1 cellular context compared by ENCODE assay signal in the genomic region with DNA sequence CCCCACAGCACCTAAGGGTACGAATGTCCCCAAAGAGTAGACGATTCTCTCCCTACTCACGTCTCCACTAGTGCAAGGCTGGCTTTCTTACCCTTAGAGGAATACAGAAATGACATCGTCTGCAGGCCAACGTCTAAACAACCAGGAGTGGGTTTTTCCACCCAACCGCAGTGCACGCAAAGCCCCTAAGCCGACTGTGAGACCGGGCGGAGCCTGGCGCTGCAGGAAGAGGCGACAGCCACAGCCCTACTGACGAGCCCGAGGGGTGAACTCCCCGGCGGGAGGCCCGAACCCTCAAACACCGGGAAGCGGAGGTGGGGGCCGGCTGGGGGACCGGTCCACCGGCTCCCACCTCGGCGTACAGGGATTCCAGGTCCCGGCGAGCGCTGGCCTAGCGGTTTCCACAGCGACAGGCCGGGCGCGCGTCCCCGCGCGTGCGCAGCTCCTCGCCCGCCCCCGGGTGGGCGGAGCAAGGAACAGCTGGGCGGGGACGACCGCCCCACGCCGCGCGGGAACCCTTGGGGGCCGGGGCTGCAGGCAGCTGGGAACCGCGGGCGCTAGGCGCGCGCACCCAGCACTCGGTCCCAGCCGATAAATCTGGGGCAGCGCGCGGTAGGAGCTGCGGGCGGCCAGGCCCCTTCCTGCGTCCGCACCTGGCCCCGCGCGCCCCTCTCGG.
TF ChIP-seq lines count a peak whose summit lies in the region.

A gene with protein sequence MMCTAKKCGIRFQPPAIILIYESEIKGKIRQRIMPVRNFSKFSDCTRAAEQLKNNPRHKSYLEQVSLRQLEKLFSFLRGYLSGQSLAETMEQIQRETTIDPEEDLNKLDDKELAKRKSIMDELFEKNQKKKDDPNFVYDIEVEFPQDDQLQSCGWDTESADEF (minus strand): TSS at position 413 of the 676 bp plus-strand sequence. CDS start 3,593 bp downstream, outside the sequence.
A gene (plus strand): TSS at position 540 of the 676 bp plus-strand sequence.

TF ChIP-seq in K562, 482 proteins besides CTCF, POLR2A, EP300 and RAD21 (continued from another document and continues in another):
- TF ChIP-seq, protein P1, sequence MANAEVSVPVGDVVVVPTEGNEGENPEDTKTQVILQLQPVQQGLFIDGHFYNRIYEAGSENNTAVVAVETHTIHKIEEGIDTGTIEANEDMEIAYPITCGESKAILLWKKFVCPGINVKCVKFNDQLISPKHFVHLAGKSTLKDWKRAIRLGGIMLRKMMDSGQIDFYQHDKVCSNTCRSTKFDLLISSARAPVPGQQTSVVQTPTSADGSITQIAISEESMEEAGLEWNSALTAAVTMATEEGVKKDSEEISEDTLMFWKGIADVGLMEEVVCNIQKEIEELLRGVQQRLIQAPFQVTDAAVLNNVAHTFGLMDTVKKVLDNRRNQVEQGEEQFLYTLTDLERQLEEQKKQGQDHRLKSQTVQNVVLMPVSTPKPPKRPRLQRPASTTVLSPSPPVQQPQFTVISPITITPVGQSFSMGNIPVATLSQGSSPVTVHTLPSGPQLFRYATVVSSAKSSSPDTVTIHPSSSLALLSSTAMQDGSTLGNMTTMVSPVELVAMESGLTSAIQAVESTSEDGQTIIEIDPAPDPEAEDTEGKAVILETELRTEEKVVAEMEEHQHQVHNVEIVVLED (CRISPR knock-in tag; IDR thresholded peaks at IDR 0.05) = no peak; the same call in 1 of the 2 replicates
- no peak for TF ChIP-seq ETS2 (tag; IDR thresholded peaks at IDR 0.05; ENCODE audit: borderline replicate concordance, poor library complexity, severe bottlenecking)
- TF ChIP-seq, protein P2, sequence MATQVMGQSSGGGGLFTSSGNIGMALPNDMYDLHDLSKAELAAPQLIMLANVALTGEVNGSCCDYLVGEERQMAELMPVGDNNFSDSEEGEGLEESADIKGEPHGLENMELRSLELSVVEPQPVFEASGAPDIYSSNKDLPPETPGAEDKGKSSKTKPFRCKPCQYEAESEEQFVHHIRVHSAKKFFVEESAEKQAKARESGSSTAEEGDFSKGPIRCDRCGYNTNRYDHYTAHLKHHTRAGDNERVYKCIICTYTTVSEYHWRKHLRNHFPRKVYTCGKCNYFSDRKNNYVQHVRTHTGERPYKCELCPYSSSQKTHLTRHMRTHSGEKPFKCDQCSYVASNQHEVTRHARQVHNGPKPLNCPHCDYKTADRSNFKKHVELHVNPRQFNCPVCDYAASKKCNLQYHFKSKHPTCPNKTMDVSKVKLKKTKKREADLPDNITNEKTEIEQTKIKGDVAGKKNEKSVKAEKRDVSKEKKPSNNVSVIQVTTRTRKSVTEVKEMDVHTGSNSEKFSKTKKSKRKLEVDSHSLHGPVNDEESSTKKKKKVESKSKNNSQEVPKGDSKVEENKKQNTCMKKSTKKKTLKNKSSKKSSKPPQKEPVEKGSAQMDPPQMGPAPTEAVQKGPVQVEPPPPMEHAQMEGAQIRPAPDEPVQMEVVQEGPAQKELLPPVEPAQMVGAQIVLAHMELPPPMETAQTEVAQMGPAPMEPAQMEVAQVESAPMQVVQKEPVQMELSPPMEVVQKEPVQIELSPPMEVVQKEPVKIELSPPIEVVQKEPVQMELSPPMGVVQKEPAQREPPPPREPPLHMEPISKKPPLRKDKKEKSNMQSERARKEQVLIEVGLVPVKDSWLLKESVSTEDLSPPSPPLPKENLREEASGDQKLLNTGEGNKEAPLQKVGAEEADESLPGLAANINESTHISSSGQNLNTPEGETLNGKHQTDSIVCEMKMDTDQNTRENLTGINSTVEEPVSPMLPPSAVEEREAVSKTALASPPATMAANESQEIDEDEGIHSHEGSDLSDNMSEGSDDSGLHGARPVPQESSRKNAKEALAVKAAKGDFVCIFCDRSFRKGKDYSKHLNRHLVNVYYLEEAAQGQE (CRISPR knock-in tag; IDR thresholded peaks at IDR 0.05; ENCODE audit: low read depth) = peak; percentile 79
- TF ChIP-seq, protein P3, sequence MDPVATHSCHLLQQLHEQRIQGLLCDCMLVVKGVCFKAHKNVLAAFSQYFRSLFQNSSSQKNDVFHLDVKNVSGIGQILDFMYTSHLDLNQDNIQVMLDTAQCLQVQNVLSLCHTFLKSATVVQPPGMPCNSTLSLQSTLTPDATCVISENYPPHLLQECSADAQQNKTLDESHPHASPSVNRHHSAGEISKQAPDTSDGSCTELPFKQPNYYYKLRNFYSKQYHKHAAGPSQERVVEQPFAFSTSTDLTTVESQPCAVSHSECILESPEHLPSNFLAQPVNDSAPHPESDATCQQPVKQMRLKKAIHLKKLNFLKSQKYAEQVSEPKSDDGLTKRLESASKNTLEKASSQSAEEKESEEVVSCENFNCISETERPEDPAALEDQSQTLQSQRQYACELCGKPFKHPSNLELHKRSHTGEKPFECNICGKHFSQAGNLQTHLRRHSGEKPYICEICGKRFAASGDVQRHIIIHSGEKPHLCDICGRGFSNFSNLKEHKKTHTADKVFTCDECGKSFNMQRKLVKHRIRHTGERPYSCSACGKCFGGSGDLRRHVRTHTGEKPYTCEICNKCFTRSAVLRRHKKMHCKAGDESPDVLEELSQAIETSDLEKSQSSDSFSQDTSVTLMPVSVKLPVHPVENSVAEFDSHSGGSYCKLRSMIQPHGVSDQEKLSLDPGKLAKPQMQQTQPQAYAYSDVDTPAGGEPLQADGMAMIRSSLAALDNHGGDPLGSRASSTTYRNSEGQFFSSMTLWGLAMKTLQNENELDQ (CRISPR knock-in tag; IDR thresholded peaks at IDR 0.05; ENCODE audit: borderline replicate concordance) = no peak
- no peak for TF ChIP-seq NR2C2 (CRISPR knock-in tag; IDR thresholded peaks at IDR 0.05)
- peak; percentile 44; the same call in 1 of the 2 replicates for TF ChIP-seq NR2C2 (tag; IDR thresholded peaks at IDR 0.05)
- no peak for TF ChIP-seq BHLHE40 (IDR thresholded peaks at IDR 0.05; ENCODE audit: low read length)
- TF ChIP-seq HEY1 (CRISPR knock-in tag; IDR thresholded peaks at IDR 0.05; ENCODE audit: borderline replicate concordance) = no peak
- no peak for TF ChIP-seq GATA2 (CRISPR knock-in tag; IDR thresholded peaks at IDR 0.05)
- TF ChIP-seq, protein P4, sequence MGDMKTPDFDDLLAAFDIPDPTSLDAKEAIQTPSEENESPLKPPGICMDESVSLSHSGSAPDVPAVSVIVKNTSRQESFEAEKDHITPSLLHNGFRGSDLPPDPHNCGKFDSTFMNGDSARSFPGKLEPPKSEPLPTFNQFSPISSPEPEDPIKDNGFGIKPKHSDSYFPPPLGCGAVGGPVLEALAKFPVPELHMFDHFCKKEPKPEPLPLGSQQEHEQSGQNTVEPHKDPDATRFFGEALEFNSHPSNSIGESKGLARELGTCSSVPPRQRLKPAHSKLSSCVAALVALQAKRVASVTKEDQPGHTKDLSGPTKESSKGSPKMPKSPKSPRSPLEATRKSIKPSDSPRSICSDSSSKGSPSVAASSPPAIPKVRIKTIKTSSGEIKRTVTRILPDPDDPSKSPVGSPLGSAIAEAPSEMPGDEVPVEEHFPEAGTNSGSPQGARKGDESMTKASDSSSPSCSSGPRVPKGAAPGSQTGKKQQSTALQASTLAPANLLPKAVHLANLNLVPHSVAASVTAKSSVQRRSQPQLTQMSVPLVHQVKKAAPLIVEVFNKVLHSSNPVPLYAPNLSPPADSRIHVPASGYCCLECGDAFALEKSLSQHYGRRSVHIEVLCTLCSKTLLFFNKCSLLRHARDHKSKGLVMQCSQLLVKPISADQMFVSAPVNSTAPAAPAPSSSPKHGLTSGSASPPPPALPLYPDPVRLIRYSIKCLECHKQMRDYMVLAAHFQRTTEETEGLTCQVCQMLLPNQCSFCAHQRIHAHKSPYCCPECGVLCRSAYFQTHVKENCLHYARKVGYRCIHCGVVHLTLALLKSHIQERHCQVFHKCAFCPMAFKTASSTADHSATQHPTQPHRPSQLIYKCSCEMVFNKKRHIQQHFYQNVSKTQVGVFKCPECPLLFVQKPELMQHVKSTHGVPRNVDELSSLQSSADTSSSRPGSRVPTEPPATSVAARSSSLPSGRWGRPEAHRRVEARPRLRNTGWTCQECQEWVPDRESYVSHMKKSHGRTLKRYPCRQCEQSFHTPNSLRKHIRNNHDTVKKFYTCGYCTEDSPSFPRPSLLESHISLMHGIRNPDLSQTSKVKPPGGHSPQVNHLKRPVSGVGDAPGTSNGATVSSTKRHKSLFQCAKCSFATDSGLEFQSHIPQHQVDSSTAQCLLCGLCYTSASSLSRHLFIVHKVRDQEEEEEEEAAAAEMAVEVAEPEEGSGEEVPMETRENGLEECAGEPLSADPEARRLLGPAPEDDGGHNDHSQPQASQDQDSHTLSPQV (IDR thresholded peaks at IDR 0.05) = no peak
- TF ChIP-seq, protein P5, sequence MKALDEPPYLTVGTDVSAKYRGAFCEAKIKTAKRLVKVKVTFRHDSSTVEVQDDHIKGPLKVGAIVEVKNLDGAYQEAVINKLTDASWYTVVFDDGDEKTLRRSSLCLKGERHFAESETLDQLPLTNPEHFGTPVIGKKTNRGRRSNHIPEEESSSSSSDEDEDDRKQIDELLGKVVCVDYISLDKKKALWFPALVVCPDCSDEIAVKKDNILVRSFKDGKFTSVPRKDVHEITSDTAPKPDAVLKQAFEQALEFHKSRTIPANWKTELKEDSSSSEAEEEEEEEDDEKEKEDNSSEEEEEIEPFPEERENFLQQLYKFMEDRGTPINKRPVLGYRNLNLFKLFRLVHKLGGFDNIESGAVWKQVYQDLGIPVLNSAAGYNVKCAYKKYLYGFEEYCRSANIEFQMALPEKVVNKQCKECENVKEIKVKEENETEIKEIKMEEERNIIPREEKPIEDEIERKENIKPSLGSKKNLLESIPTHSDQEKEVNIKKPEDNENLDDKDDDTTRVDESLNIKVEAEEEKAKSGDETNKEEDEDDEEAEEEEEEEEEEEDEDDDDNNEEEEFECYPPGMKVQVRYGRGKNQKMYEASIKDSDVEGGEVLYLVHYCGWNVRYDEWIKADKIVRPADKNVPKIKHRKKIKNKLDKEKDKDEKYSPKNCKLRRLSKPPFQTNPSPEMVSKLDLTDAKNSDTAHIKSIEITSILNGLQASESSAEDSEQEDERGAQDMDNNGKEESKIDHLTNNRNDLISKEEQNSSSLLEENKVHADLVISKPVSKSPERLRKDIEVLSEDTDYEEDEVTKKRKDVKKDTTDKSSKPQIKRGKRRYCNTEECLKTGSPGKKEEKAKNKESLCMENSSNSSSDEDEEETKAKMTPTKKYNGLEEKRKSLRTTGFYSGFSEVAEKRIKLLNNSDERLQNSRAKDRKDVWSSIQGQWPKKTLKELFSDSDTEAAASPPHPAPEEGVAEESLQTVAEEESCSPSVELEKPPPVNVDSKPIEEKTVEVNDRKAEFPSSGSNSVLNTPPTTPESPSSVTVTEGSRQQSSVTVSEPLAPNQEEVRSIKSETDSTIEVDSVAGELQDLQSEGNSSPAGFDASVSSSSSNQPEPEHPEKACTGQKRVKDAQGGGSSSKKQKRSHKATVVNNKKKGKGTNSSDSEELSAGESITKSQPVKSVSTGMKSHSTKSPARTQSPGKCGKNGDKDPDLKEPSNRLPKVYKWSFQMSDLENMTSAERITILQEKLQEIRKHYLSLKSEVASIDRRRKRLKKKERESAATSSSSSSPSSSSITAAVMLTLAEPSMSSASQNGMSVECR (CRISPR knock-in tag; IDR thresholded peaks at IDR 0.05) = peak; percentile 82
- no peak for TF ChIP-seq MTF1 (CRISPR knock-in tag; IDR thresholded peaks at IDR 0.05; ENCODE audit: borderline replicate concordance)
- no peak for TF ChIP-seq CREB1 (IDR thresholded peaks at IDR 0.05)
- no peak for TF ChIP-seq CREB1 (CRISPR knock-in tag; IDR thresholded peaks at IDR 0.05)
- TF ChIP-seq, protein P6, sequence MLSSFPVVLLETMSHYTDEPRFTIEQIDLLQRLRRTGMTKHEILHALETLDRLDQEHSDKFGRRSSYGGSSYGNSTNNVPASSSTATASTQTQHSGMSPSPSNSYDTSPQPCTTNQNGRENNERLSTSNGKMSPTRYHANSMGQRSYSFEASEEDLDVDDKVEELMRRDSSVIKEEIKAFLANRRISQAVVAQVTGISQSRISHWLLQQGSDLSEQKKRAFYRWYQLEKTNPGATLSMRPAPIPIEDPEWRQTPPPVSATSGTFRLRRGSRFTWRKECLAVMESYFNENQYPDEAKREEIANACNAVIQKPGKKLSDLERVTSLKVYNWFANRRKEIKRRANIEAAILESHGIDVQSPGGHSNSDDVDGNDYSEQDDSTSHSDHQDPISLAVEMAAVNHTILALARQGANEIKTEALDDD (IDR thresholded peaks at IDR 0.05) = no peak
- TF ChIP-seq DPF2 (IDR thresholded peaks at IDR 0.05) = no peak
- TF ChIP-seq, protein P7, sequence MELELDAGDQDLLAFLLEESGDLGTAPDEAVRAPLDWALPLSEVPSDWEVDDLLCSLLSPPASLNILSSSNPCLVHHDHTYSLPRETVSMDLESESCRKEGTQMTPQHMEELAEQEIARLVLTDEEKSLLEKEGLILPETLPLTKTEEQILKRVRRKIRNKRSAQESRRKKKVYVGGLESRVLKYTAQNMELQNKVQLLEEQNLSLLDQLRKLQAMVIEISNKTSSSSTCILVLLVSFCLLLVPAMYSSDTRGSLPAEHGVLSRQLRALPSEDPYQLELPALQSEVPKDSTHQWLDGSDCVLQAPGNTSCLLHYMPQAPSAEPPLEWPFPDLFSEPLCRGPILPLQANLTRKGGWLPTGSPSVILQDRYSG (tag; conservative IDR thresholded peaks at IDR 0.05; ENCODE audit: low read depth) = no peak
- TF ChIP-seq ZNF224 (CRISPR knock-in tag; IDR thresholded peaks at IDR 0.05) = no peak
- TF ChIP-seq MXI1 (IDR thresholded peaks at IDR 0.05; ENCODE audit: low read depth, low read length) = peak; percentile 76; the same call in 1 of the 2 replicates
- TF ChIP-seq JUNB (CRISPR knock-in tag; conservative IDR thresholded peaks at IDR 0.05) = no peak
- TF ChIP-seq, protein P8, sequence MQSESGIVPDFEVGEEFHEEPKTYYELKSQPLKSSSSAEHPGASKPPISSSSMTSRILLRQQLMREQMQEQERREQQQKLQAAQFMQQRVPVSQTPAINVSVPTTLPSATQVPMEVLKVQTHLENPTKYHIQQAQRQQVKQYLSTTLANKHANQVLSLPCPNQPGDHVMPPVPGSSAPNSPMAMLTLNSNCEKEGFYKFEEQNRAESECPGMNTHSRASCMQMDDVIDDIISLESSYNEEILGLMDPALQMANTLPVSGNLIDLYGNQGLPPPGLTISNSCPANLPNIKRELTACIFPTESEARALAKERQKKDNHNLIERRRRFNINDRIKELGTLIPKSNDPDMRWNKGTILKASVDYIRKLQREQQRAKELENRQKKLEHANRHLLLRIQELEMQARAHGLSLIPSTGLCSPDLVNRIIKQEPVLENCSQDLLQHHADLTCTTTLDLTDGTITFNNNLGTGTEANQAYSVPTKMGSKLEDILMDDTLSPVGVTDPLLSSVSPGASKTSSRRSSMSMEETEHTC (IDR thresholded peaks at IDR 0.05) = 0 out of 2 replicates have a peak, but pooled peaks have one; percentile 3
- TF ChIP-seq, protein P9, sequence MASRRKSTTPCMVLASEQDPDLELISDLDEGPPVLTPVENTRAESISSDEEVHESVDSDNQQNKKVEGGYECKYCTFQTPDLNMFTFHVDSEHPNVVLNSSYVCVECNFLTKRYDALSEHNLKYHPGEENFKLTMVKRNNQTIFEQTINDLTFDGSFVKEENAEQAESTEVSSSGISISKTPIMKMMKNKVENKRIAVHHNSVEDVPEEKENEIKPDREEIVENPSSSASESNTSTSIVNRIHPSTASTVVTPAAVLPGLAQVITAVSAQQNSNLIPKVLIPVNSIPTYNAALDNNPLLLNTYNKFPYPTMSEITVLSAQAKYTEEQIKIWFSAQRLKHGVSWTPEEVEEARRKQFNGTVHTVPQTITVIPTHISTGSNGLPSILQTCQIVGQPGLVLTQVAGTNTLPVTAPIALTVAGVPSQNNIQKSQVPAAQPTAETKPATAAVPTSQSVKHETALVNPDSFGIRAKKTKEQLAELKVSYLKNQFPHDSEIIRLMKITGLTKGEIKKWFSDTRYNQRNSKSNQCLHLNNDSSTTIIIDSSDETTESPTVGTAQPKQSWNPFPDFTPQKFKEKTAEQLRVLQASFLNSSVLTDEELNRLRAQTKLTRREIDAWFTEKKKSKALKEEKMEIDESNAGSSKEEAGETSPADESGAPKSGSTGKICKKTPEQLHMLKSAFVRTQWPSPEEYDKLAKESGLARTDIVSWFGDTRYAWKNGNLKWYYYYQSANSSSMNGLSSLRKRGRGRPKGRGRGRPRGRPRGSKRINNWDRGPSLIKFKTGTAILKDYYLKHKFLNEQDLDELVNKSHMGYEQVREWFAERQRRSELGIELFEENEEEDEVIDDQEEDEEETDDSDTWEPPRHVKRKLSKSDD (conservative IDR thresholded peaks at IDR 0.05; ENCODE audit: low read length) = no peak
